17 cellular contexts compared by ENCODE assay signal in the genomic region with DNA sequence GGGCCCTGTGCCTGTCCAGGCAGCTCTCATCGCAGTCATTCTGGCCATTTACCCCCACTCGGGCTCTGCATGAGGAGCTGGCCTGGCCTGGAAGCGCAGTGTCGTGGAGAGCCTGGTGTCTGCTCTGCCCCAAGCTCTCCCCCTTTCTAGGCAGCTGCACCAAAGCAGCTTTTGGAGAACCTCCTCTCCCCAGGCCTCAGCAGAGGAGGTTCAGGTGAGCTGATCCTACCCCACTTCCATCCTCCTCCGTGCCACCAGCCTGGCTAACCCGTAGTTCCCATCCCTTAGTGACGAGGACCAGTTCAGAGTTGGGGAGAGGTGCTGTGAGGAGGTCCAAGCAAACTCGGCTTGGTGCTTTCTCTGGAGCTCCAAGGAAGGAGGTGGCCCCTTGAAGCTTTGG. TPM values are rescaled to one million over a fixed set of nuclear protein-coding genes. Genes with fewer than 3 reads are reported as not detected.
"Had no signal": no experiment of that assay in that cellular context is flagged by ENCODE, and none has a peak within 500 bp of the region (broad histone marks: within the 10 kb centered on the region; RNA-seq: fewer than 3 reads in every experiment).

No MANE protein-coding gene starts in this region.

- H3K36me3 Mint-ChIP-seq: naive thymus-derived CD4-positive, alpha-beta T cell; stimulated activated effector memory CD8-positive, alpha-beta T cell treated with anti-CD3 and anti-CD28 coated beads, Interleukin-12 subunit alpha, Interleukin-12 subunit beta, amount 100 ng/mL, for 72 hours had no signal

- DNase-seq: effector CD4-positive, alpha-beta T cell; foreskin melanocyte; mesendoderm; naive thymus-derived CD4-positive, alpha-beta T cell; ovary; small intestine; stimulated activated CD4-positive, alpha-beta T cell treated with anti-CD3 and anti-CD28 coated beads, Interleukin-2, amount 100 ng/mL, for 48 hours; stimulated activated naive CD8-positive, alpha-beta T cell treated with anti-CD3 and anti-CD28 coated beads, Interleukin-15, amount 100 ng/mL, for 72 hours; testis had no signal

- H3K4me3 ChIP-seq: coronary artery, hepatocyte, ovary, right atrium auricular region, testis, tibial nerve had no signal

- H3K4me2 ChIP-seq: hepatocyte had no signal

- H3K27me3 ChIP-seq: ovary, right atrium auricular region, testis had no signal

- H3K27ac ChIP-seq: coronary artery, hepatocyte, neutrophil, ovary, right atrium auricular region, testis, tibial nerve had no signal

- H3K27ac Mint-ChIP-seq: naive thymus-derived CD4-positive, alpha-beta T cell; stimulated activated effector memory CD8-positive, alpha-beta T cell treated with anti-CD3 and anti-CD28 coated beads, Interleukin-12 subunit alpha, Interleukin-12 subunit beta, amount 100 ng/mL, for 72 hours; stimulated activated naive CD8-positive, alpha-beta T cell treated with anti-CD3 and anti-CD28 coated beads, Interleukin-15, amount 100 ng/mL, for 72 hours had no signal

- H3K4me3 Mint-ChIP-seq: naive thymus-derived CD4-positive, alpha-beta T cell; stimulated activated effector memory CD8-positive, alpha-beta T cell treated with anti-CD3 and anti-CD28 coated beads, Interleukin-12 subunit alpha, Interleukin-12 subunit beta, amount 100 ng/mL, for 72 hours; stimulated activated naive CD8-positive, alpha-beta T cell treated with anti-CD3 and anti-CD28 coated beads, Interleukin-15, amount 100 ng/mL, for 72 hours had no signal

- H3K9me3 ChIP-seq: neutrophil, ovary, right atrium auricular region, testis, tibial nerve had no signal

- H3K9me3 Mint-ChIP-seq: naive thymus-derived CD4-positive, alpha-beta T cell; stimulated activated effector memory CD8-positive, alpha-beta T cell treated with anti-CD3 and anti-CD28 coated beads, Interleukin-12 subunit alpha, Interleukin-12 subunit beta, amount 100 ng/mL, for 72 hours; stimulated activated naive CD8-positive, alpha-beta T cell treated with anti-CD3 and anti-CD28 coated beads, Interleukin-15, amount 100 ng/mL, for 72 hours had no signal

- H3K36me3 ChIP-seq: neutrophil, ovary, right atrium auricular region, tibial nerve had no signal

- ATAC-seq: naive thymus-derived CD4-positive, alpha-beta T cell; stimulated activated effector memory CD8-positive, alpha-beta T cell treated with anti-CD3 and anti-CD28 coated beads, Interleukin-12 subunit alpha, Interleukin-12 subunit beta, amount 100 ng/mL, for 72 hours; stimulated activated naive CD8-positive, alpha-beta T cell treated with anti-CD3 and anti-CD28 coated beads, Interleukin-15, amount 100 ng/mL, for 72 hours had no signal

- H3K4me1 Mint-ChIP-seq: stimulated activated effector memory CD8-positive, alpha-beta T cell treated with anti-CD3 and anti-CD28 coated beads, Interleukin-12 subunit alpha, Interleukin-12 subunit beta, amount 100 ng/mL, for 72 hours had no signal

RNA-seq across cellular contexts. Expression of gene PHACTR3, which starts 30.5 kb away (rescaled TPM):
- total RNA-seq: chondrocyte, kidney epithelial cell had no signal
